In the genomic region with DNA sequence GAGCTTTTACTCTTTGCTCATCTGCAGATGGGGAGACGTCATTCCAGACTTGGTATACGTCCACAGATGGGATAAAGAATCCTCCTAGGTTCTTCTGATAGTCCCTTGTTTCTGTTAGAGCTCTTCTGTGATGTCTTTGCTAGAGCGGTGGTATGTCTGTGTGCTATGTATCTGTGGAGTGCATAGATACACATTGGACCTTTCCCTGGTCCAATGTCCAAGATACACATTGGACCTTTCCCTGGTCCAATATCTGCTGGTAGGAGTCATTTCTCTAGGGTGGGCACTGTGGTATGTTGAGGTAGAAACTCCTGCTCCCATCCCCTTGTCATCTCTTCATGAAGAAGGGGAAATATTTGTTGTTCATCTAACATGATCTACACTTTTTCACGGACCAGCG, we compare ENCODE assay signal across 9 cellular contexts.
"Had no signal": no experiment of that assay in that cellular context is flagged by ENCODE, and none has a peak within 500 bp of the region (broad histone marks: within the 10 kb centered on the region; RNA-seq: fewer than 3 reads in every experiment).

No MANE protein-coding gene starts in this region.

- H3K9me3 Mint-ChIP-seq: GM23338, H9, HFFc6 had no signal

- H2AFZ ChIP-seq: GM23248 had no signal

- H3K9me3 ChIP-seq: HAP-1 had no signal

- H3K4me2 ChIP-seq: GM23338 had no signal

- H3K9ac ChIP-seq: GM23248 had no signal

- H3K4me3 Mint-ChIP-seq: GM23338, HFFc6 had no signal

- H3K4me1 ChIP-seq: HAP-1 had no signal

- FAIRE-seq: H54 had no signal

- H3K4me3 ChIP-seq: GM23248, GM23338, HAP-1 had no signal

- H3K27ac ChIP-seq: GM23248 had no signal

- ATAC-seq: HCT116 had no signal

- H3K36me3 ChIP-seq: HAP-1 had no signal

- DNase-seq: GM23248, GOT3, HCEC 1CT, HFFc6 had no signal

- H3K27ac Mint-ChIP-seq: GM23338, HFFc6 had no signal
